Comparison of ENCODE assay signal across 29 cellular contexts in genomic region chr7:101589976-101590662, GRCh38. TPM values are rescaled to one million over a fixed set of nuclear protein-coding genes. Genes with fewer than 3 reads are reported as not detected.
A peak's percentile ranks its signal among the peaks of the same experiment; 100 is the strongest.
DNase-seq lines count a peak whose midpoint lies in the region; ATAC-seq and TF ChIP-seq lines count a peak whose summit lies in the region.
"Had no signal": no experiment of that assay in that cellular context is flagged by ENCODE, and none has a peak within 500 bp of the region (broad histone marks: within the 10 kb centered on the region; RNA-seq: fewer than 3 reads in every experiment).

No MANE protein-coding gene starts in this region.

- H3K79me2 ChIP-seq in SK-N-SH (ENCODE audit: insufficient read depth): no peaks in the 10 kb centered on the region

- no peaks in the 10 kb centered on the region for H3F3A ChIP-seq in SK-N-SH (replicated peaks; ENCODE audit: insufficient read depth)

- no peak overlapping the region for H2AFZ ChIP-seq in SK-N-SH (ENCODE audit: low read depth)

- no peaks in the 10 kb centered on the region for H3K36me3 ChIP-seq in SK-N-SH (replicated peaks in 1 of 2; ENCODE audit: control insufficient read depth in 1 of 2, insufficient read depth in 2 of 2, low read length in 1 of 2)
- no peaks in the 10 kb centered on the region for H3K36me3 ChIP-seq in RWPE2 (ENCODE audit: low read depth)
- H3K36me3 ChIP-seq in testis (ENCODE audit: low read depth, missing control alignments): no peaks in the 10 kb centered on the region
- H3K36me3 ChIP-seq: MG63, transverse colon had no signal

- H3K9me3 ChIP-seq in SK-N-SH (no peaks in the 10 kb centered on the region), RWPE2 (ENCODE audit: severe bottlenecking) (no peaks in the 10 kb centered on the region), testis (no peaks in the 10 kb centered on the region)
- H3K9me3 ChIP-seq: MG63, transverse colon had no signal

- POLR2A ChIA-PET in SK-N-SH (lab: Yijun Ruan, JAX) (interaction anchor here (0.6 kb wide), 1 partner anchor 47 kb away, joined by 3 read pairs; no protein-coding TSS in a partner anchor), RWPE1 (lab: Yijun Ruan, JAX; ENCODE audit: low non-redundant PET) (interaction anchor here (0.6 kb wide), 1 partner anchor 562 kb away, joined by 8 read pairs; no protein-coding TSS in a partner anchor)

- intact Hi-C loops in testis (cut with DNase I; ENCODE audit: low total_unique reads): no loop called here

- H3K9ac ChIP-seq in SK-N-SH: no peak overlapping the region

- TF ChIP-seq CTCF in SK-N-SH (IDR thresholded peaks at IDR 0.05) (no peak), RWPE2 (IDR thresholded peaks at IDR 0.05; ENCODE audit: poor library complexity, severe bottlenecking) (no peak), testis (IDR thresholded peaks at IDR 0.05) (no peak), RWPE1 (conservative IDR thresholded peaks at IDR 0.05; ENCODE audit: low read depth) (no peak)

- DNase-seq in SK-N-SH: peak; percentile 85
- peak; percentile 25 for DNase-seq in RWPE2 (ENCODE audit: low spot score)
- DNase-seq in mesenteric fat pad (ENCODE audit: low spot score): peak; percentile 67
- no peak for DNase-seq in activated effector memory CD4-positive, alpha-beta T cell treated with Interleukin-2 at 50 U/mL for 16 hours
- no peak for DNase-seq in testis
- DNase-seq in RWPE1 (ENCODE audit: low spot score): no peak
- no peak for DNase-seq in activated CD4-positive, alpha-beta T cell treated with anti-CD3 and anti-CD28 coated beads for 48 hours
- DNase-seq: 8988T; activated CD4-positive, alpha-beta T cell treated with anti-CD3 and anti-CD28 coated beads for 36 hours; activated naive CD8-positive, alpha-beta T cell treated with anti-CD3 and anti-CD28 coated beads, Interleukin-2, amount 50 U/mL, for 24 hours; activated T-cell treated with anti-CD3 and anti-CD28 coated beads, Interleukin-2, amount 50 U/mL, for 4 hours; caudate nucleus; CD8-positive, alpha-beta memory T cell; GDM1; hypothalamus; MG63; NCI-H2081; NCI-H2227 treated with DMSO at 0.1 percent for 48 hours; occipital lobe; stimulated activated CD4-positive, alpha-beta T cell treated with anti-CD3 and anti-CD28 coated beads, Interleukin-2, amount 100 ng/mL, for 24 hours; transverse colon had no signal

- ATAC-seq in SK-N-SH treated with all-trans-retinoic acid at 6 μM for 48 hours (no peak), RWPE2 (ENCODE audit: low read depth) (no peak)
- ATAC-seq: activated CD4-positive, alpha-beta T cell treated with anti-CD3 and anti-CD28 coated beads for 36 hours; activated naive CD8-positive, alpha-beta T cell treated with anti-CD3 and anti-CD28 coated beads, Interleukin-2, amount 50 U/mL, for 24 hours; activated T-cell treated with anti-CD3 and anti-CD28 coated beads, Interleukin-2, amount 50 U/mL, for 4 hours; HCT116; K562; naive thymus-derived CD8-positive, alpha-beta T cell had no signal

- H3K4me1 ChIP-seq in SK-N-SH (ENCODE audit: control insufficient read depth in 1 of 2, insufficient read depth in 2 of 2, low read depth in 1 of 2, low read length in 1 of 2) (peaks cover 0 to 15% of the 10 kb centered on the region in 2 experiments; a peak in 1 of 4 replicates), RWPE2 (ENCODE audit: insufficient read depth, poor library complexity, severe bottlenecking) (no peaks in the 10 kb centered on the region), testis (no peaks in the 10 kb centered on the region)

- H3K4me3 ChIP-seq in SK-N-SH (ENCODE audit: low read depth in 2 of 2, low read length in 1 of 2): no peak overlapping the region
- no peak overlapping the region for H3K4me3 ChIP-seq in RWPE2 (ENCODE audit: severe bottlenecking)
- no peak overlapping the region for H3K4me3 ChIP-seq in testis
- H3K4me3 ChIP-seq: K562, MG63, smooth muscle cell, transverse colon had no signal

- no peak for TF ChIP-seq POLR2A in testis (IDR thresholded peaks at IDR 0.05)

- CTCF ChIA-PET in SK-N-SH (lab: Yijun Ruan, JAX) (interaction anchor here (0.6 to 5.6 kb wide), 10 partner anchors 13 to 358 kb away, joined by 3 to 47 read pairs (median 3); no protein-coding TSS in a partner anchor), RWPE1 (lab: Yijun Ruan, JAX) (interaction anchor here (0.7 to 1.5 kb wide), 2 partner anchors 13 to 17 kb away, joined by 4 to 6 read pairs; no protein-coding TSS in a partner anchor)

- TF ChIP-seq EP300 in SK-N-SH (IDR thresholded peaks at IDR 0.05; ENCODE audit: borderline replicate concordance in 1 of 2, low read depth in 1 of 2, low read length in 1 of 2): no peak; a peak in 1 of 4 replicates

- WGBS in SK-N-SH (ENCODE audit: low lambda C conversion rate): 68% methylated on average over 7 of the region's 15 CpGs
- 83 to 84% methylated on average over 10 to 15 of the region's 15 CpGs for WGBS in testis, 2 donors

- H3K4me2 ChIP-seq in SK-N-SH: no peak overlapping the region
- H3K4me2 ChIP-seq: smooth muscle cell had no signal

- no peak for TF ChIP-seq RAD21 in SK-N-SH (IDR thresholded peaks at IDR 0.05; ENCODE audit: low read length)

- peak overlapping the region in 1 of 2 experiments; percentile 58; a peak in 1 of 4 replicates for H3K27ac ChIP-seq in SK-N-SH (ENCODE audit: low read depth in 2 of 2, low read length in 1 of 2)
- no peak overlapping the region for H3K27ac ChIP-seq in RWPE2 (ENCODE audit: poor library complexity, severe bottlenecking)
- no peak overlapping the region for H3K27ac ChIP-seq in testis
- no peak overlapping the region for H3K27ac ChIP-seq in RWPE1
- H3K27ac ChIP-seq: transverse colon had no signal

- H4K20me1 ChIP-seq in SK-N-SH (ENCODE audit: insufficient read depth): no peaks in the 10 kb centered on the region

- H3K27me3 ChIP-seq in SK-N-SH (ENCODE audit: insufficient read depth): peaks cover 5% of the 10 kb centered on the region; the same call in 1 of the 2 replicates
- no peaks in the 10 kb centered on the region for H3K27me3 ChIP-seq in RWPE2 (ENCODE audit: insufficient read depth, poor library complexity, severe bottlenecking)
- no peaks in the 10 kb centered on the region for H3K27me3 ChIP-seq in testis
- H3K27me3 ChIP-seq: MG63, transverse colon had no signal

- no peaks in the 10 kb centered on the region for H3K9me2 ChIP-seq in SK-N-SH

TF ChIP-seq in SK-N-SH, 30 proteins besides CTCF, POLR2A, EP300 and RAD21:
- TF ChIP-seq GATA2 (CRISPR knock-in tag; IDR thresholded peaks at IDR 0.05) (peak; percentile 64), FOXJ3 (CRISPR knock-in tag; IDR thresholded peaks at IDR 0.05) (no peak), RCOR1 (IDR thresholded peaks at IDR 0.05; ENCODE audit: low read length) (0 out of 2 replicates have a peak, but pooled peaks have one; percentile 17), TCF12 (IDR thresholded peaks at IDR 0.05) (no peak)

TF ChIP-seq in SK-N-SH treated with all-trans-retinoic acid at 6 μM for 48 hours, 23 proteins besides CTCF, POLR2A, EP300 and RAD21 (continues in another document):
- TF ChIP-seq CSDC2 (CRISPR knock-in tag; IDR thresholded peaks at IDR 0.05) (no peak), ISL1 (CRISPR knock-in tag; IDR thresholded peaks at IDR 0.05) (no peak), PPARA (CRISPR knock-in tag; IDR thresholded peaks at IDR 0.05; ENCODE audit: borderline replicate concordance) (no peak), TSHZ2 (CRISPR knock-in tag; IDR thresholded peaks at IDR 0.05) (no peak), ZFP30 (CRISPR knock-in tag; IDR thresholded peaks at IDR 0.05) (no peak), CREB5 (CRISPR knock-in tag; IDR thresholded peaks at IDR 0.05; ENCODE audit: low read depth) (no peak), ZNF8 (CRISPR knock-in tag; IDR thresholded peaks at IDR 0.05) (no peak), ZNF70 (CRISPR knock-in tag; IDR thresholded peaks at IDR 0.05) (no peak), ZNF565 (CRISPR knock-in tag; conservative IDR thresholded peaks at IDR 0.05; ENCODE audit: low read depth) (no peak), TCF4 (CRISPR knock-in tag; IDR thresholded peaks at IDR 0.05; ENCODE audit: borderline replicate concordance) (no peak)

RNA-seq across cellular contexts. Expression of gene MYL10, which starts 39.0 kb away (rescaled TPM):
- polyA plus RNA-seq in SK-N-SH (2012; rRNA removed) (not detected in 2 replicates), testis (ENCODE audit: insufficient read depth, low read depth, low replicate concordance) (not detected)
- not detected in 2 replicates for polyA plus RNA-seq in SK-N-SH (2012; cell fraction: cytosol; rRNA removed)
- not detected in 2 replicates for polyA plus RNA-seq in SK-N-SH (2012; cell fraction: nucleus; rRNA removed)
- total RNA-seq in mesenteric fat pad (not detected), testis (not detected)
- total RNA-seq: activated CD4-positive, alpha-beta T cell treated with anti-CD3 and anti-CD28 coated beads for 36 hours; activated T-cell treated with anti-CD3 and anti-CD28 coated beads, Interleukin-2, amount 50 U/mL, for 4 hours; CD8-positive, alpha-beta memory T cell; dermis microvascular lymphatic vessel endothelial cell; K562; liver; naive thymus-derived CD8-positive, alpha-beta T cell; occipital lobe; renal cortical epithelial cell; transverse colon had no signal
- polyA plus RNA-seq: CD8-positive, alpha-beta memory T cell; K562; liver; naive thymus-derived CD8-positive, alpha-beta T cell had no signal

Comparison
In these comparisons a context has a peak if more than half of its experiments do, and no peak if none do; other contexts are left out.
1. DNase-seq: peak in SK-N-SH (single experiment), RWPE2 (single experiment) and mesenteric fat pad (single experiment); none in activated effector memory CD4-positive, alpha-beta T cell treated with Interleukin-2 at 50 U/mL for 16 hours (single experiment), testis (single experiment), RWPE1 (single experiment) and activated CD4-positive, alpha-beta T cell treated with anti-CD3 and anti-CD28 coated beads for 48 hours (single experiment).